17 cellular contexts compared by ENCODE assay signal in genomic region chr12:6860942-6861341, GRCh38. TPM values are rescaled to one million over a fixed set of nuclear protein-coding genes. Genes with fewer than 3 reads are reported as not detected.
DNase-seq lines count a peak whose midpoint lies in the region; ATAC-seq and TF ChIP-seq lines count a peak whose summit lies in the region.
"Had no signal": no experiment of that assay in that cellular context is flagged by ENCODE, and none has a peak within 500 bp of the region (broad histone marks: within the 10 kb centered on the region; RNA-seq: fewer than 3 reads in every experiment).

No MANE protein-coding gene starts in this region.

- peak overlapping the region; percentile 38 for H3K4me3 Mint-ChIP-seq in CD4-positive, alpha-beta T cell
- H3K4me3 Mint-ChIP-seq in T-helper 17 cell: no peak overlapping the region
- H3K4me3 Mint-ChIP-seq in glutamatergic neuron (ENCODE audit: unreplicated experiment): peak overlapping the region; percentile 26
- no peak overlapping the region for H3K4me3 Mint-ChIP-seq in naive thymus-derived CD4-positive, alpha-beta T cell
- H3K4me3 Mint-ChIP-seq: CD14-positive monocyte; CD8-positive, alpha-beta T cell; GM23338 had no signal

- H3K9me3 ChIP-seq in CD4-positive, alpha-beta T cell (ENCODE audit: control insufficient read depth, low read length): no peaks in the 10 kb centered on the region
- no peaks in the 10 kb centered on the region for H3K9me3 ChIP-seq in T-helper 17 cell (ENCODE audit: control insufficient read depth, low read length, poor library complexity, severe bottlenecking)
- no peaks in the 10 kb centered on the region for H3K9me3 ChIP-seq in adrenal gland (replicated peaks in 1 of 3)
- no peaks in the 10 kb centered on the region for H3K9me3 ChIP-seq in MG63
- no peaks in the 10 kb centered on the region for H3K9me3 ChIP-seq in naive thymus-derived CD4-positive, alpha-beta T cell (ENCODE audit: control insufficient read depth in 2 of 3, low read length in 3 of 3)
- H3K9me3 ChIP-seq: A549 had no signal

- H3K4me1 ChIP-seq in adrenal gland (replicated peaks in 1 of 2): no peaks in the 10 kb centered on the region
- H3K4me1 ChIP-seq in naive thymus-derived CD4-positive, alpha-beta T cell (ENCODE audit: control insufficient read depth in 2 of 2, insufficient read depth in 2 of 2, low read length in 2 of 2): no peaks in the 10 kb centered on the region
- H3K4me1 ChIP-seq: A549 had no signal

- H3K27me3 Mint-ChIP-seq in CD4-positive, alpha-beta T cell: no peaks in the 10 kb centered on the region
- no peaks in the 10 kb centered on the region for H3K27me3 Mint-ChIP-seq in T-helper 17 cell
- peaks cover 5% of the 10 kb centered on the region for H3K27me3 Mint-ChIP-seq in glutamatergic neuron (ENCODE audit: unreplicated experiment)
- no peaks in the 10 kb centered on the region for H3K27me3 Mint-ChIP-seq in naive thymus-derived CD4-positive, alpha-beta T cell

- TF ChIP-seq CTCF in CD4-positive, alpha-beta T cell (IDR thresholded peaks at IDR 0.05): no peak
- TF ChIP-seq CTCF in glutamatergic neuron (IDR thresholded peaks at IDR 0.05; ENCODE audit: partially characterized antibody, unreplicated experiment) (no peak), adrenal gland (IDR thresholded peaks at IDR 0.05) (no peak)

- H3K4me1 Mint-ChIP-seq in CD4-positive, alpha-beta T cell (ENCODE audit: low read depth): peaks cover 12% of the 10 kb centered on the region
- H3K4me1 Mint-ChIP-seq in T-helper 17 cell (peaks cover 3% of the 10 kb centered on the region), glutamatergic neuron (ENCODE audit: low read depth, unreplicated experiment) (no peaks in the 10 kb centered on the region)
- H3K4me1 Mint-ChIP-seq in naive thymus-derived CD4-positive, alpha-beta T cell: peaks cover 3 to 10% (median 5%) of the 10 kb centered on the region in 7 donors
- H3K4me1 Mint-ChIP-seq: CD14-positive monocyte had no signal

- H3K4me3 ChIP-seq in adrenal gland (no peak overlapping the region), MG63 (no peak overlapping the region)
- no peak overlapping the region for H3K4me3 ChIP-seq in naive thymus-derived CD4-positive, alpha-beta T cell (ENCODE audit: low read length)
- H3K4me3 ChIP-seq: A549, GM23338 had no signal

- H3K27ac Mint-ChIP-seq in CD4-positive, alpha-beta T cell: no peak overlapping the region
- peak overlapping the region; percentile 34 for H3K27ac Mint-ChIP-seq in T-helper 17 cell
- no peak overlapping the region for H3K27ac Mint-ChIP-seq in glutamatergic neuron (ENCODE audit: unreplicated experiment)
- peak overlapping the region in 1 of 9 donors; percentile 30 for H3K27ac Mint-ChIP-seq in naive thymus-derived CD4-positive, alpha-beta T cell
- H3K27ac Mint-ChIP-seq: CD8-positive, alpha-beta T cell; GM23338 had no signal

- 91 to 96% (median 95%) methylated on average over 5 to 7 of the region's 7 CpGs for WGBS in adrenal gland, 4 donors

- H3K36me3 ChIP-seq in adrenal gland (replicated peaks in 1 of 2): peaks cover 0 to 100% of the 10 kb centered on the region in 2 donors
- peaks cover 82% of the 10 kb centered on the region for H3K36me3 ChIP-seq in MG63
- H3K36me3 ChIP-seq in naive thymus-derived CD4-positive, alpha-beta T cell (ENCODE audit: control insufficient read depth in 2 of 3, insufficient read depth in 3 of 3, low read length in 3 of 3): peaks cover 34 to 91% (median 50%) of the 10 kb centered on the region in 3 experiments

- no peak overlapping the region for H3K27ac ChIP-seq in CD4-positive, alpha-beta T cell (ENCODE audit: low read depth, low read length)
- H3K27ac ChIP-seq in adrenal gland: no peak overlapping the region
- H3K27ac ChIP-seq in naive thymus-derived CD4-positive, alpha-beta T cell (ENCODE audit: low read depth, low read length): no peak overlapping the region
- H3K27ac ChIP-seq: 22Rv1, A549 had no signal

- no peak for ATAC-seq in CD4-positive, alpha-beta T cell (ENCODE audit: poor library complexity)
- no peak for ATAC-seq in T-helper 17 cell
- no peak for ATAC-seq in GM21529 (IDR thresholded peaks at IDR 0.05; ENCODE audit: unreplicated experiment)
- ATAC-seq in naive thymus-derived CD4-positive, alpha-beta T cell: no peak
- ATAC-seq: A549; CD8-positive, alpha-beta T cell; GM23338 had no signal

- no peak for TF ChIP-seq POLR2A in adrenal gland (IDR thresholded peaks at IDR 0.05)

- intact Hi-C loops in CD4-positive, alpha-beta T cell (cut with DNase I, micrococcal nuclease): no loop called here
- intact Hi-C loops in posterior vena cava (cut with DNase I): no loop called here
- intact Hi-C loops in adrenal gland (cut with DNase I): no loop called here
- intact Hi-C loops in naive thymus-derived CD4-positive, alpha-beta T cell (cut with micrococcal nuclease): no loop called here

- POLR2A ChIA-PET in CD4-positive, alpha-beta T cell (lab: Charles Lee): interaction anchor here (1.2 kb wide), 1 partner anchor 9 kb away, joined by 3 read pairs; the partner anchor contains the start of gene USP5
- POLR2A ChIA-PET in naive thymus-derived CD4-positive, alpha-beta T cell (lab: Charles Lee): interaction anchor here (0.6 to 1.2 kb wide), 4 partner anchors 8 to 74 kb away, joined by 3 to 5 read pairs (median 4); partner anchors contain the start of gene SPSB2

- peaks cover 91% of the 10 kb centered on the region for H3K36me3 Mint-ChIP-seq in CD4-positive, alpha-beta T cell (ENCODE audit: low read depth)
- H3K36me3 Mint-ChIP-seq in T-helper 17 cell (ENCODE audit: low read depth) (peaks cover 8% of the 10 kb centered on the region), glutamatergic neuron (ENCODE audit: unreplicated experiment) (peaks cover 4% of the 10 kb centered on the region)
- H3K36me3 Mint-ChIP-seq in naive thymus-derived CD4-positive, alpha-beta T cell: peaks cover 18 to 55% (median 33%) of the 10 kb centered on the region in 5 donors

- DNase-seq in CD4-positive, alpha-beta T cell: no peak
- DNase-seq in T-helper 17 cell: no peak
- no peak for DNase-seq in glutamatergic neuron
- peak; percentile 62 for DNase-seq in posterior vena cava (ENCODE audit: low spot score)
- DNase-seq in adrenal gland: no peak
- no peak for DNase-seq in MG63
- no peak for DNase-seq in naive thymus-derived CD4-positive, alpha-beta T cell
- DNase-seq: AML-193; Calu3; CD8-positive, alpha-beta T cell; DMS53; HCEC 1CT had no signal

- H3K27me3 ChIP-seq in CD4-positive, alpha-beta T cell (ENCODE audit: control insufficient read depth, insufficient read depth, low read length): no peaks in the 10 kb centered on the region
- H3K27me3 ChIP-seq in adrenal gland (no peaks in the 10 kb centered on the region), MG63 (no peaks in the 10 kb centered on the region)
- H3K27me3 ChIP-seq in naive thymus-derived CD4-positive, alpha-beta T cell (ENCODE audit: control insufficient read depth in 2 of 2, insufficient read depth in 2 of 2, low read length in 2 of 2): no peaks in the 10 kb centered on the region

- H3K9me3 Mint-ChIP-seq in CD4-positive, alpha-beta T cell: no peaks in the 10 kb centered on the region
- peaks cover 11% of the 10 kb centered on the region for H3K9me3 Mint-ChIP-seq in glutamatergic neuron (ENCODE audit: unreplicated experiment)
- H3K9me3 Mint-ChIP-seq in naive thymus-derived CD4-positive, alpha-beta T cell: no peaks in the 10 kb centered on the region
- H3K9me3 Mint-ChIP-seq: CD8-positive, alpha-beta T cell; GM23338 had no signal

- CTCF ChIA-PET in CD4-positive, alpha-beta T cell (lab: Charles Lee): interaction anchor here (1.5 kb wide), 1 partner anchor 11 kb away, joined by 4 read pairs; the partner anchor contains the start of gene SPSB2
- CTCF ChIA-PET in naive thymus-derived CD4-positive, alpha-beta T cell (lab: Charles Lee): interaction anchor here (1.2 to 2.7 kb wide), 3 partner anchors 8 to 17 kb away, joined by 3 to 14 read pairs (median 3); no protein-coding TSS in a partner anchor

RNA-seq across cellular contexts. Expression of gene TPI1, which starts 6.4 kb away (rescaled TPM):
- 10 to 100 TPM; 46.8 to 48.7 TPM for total RNA-seq in CD4-positive, alpha-beta T cell
- 100 to 1,000 TPM; 140 to 144 TPM for total RNA-seq in T-helper 17 cell
- 663 TPM for total RNA-seq in glutamatergic neuron (ENCODE audit: unreplicated experiment)
- total RNA-seq in posterior vena cava: 100 to 1,000 TPM; 303 to 366 TPM
- total RNA-seq in adrenal gland: 100 to 1,000 TPM; 555 to 929 (median 783) TPM
- 1,000 to 10,000 TPM in 1 of 3 donors, 100 to 1,000 TPM in 2; 241 to 2,322 (median 444) TPM for polyA plus RNA-seq in adrenal gland
- total RNA-seq in MG63 (2014; rRNA removed; shearing (Covaris generic); ENCODE audit: low replicate concordance): 1,500 and 1,845 TPM in 2 replicates
- total RNA-seq in naive thymus-derived CD4-positive, alpha-beta T cell: 1,000 to 10,000 TPM in 1 of 5 experiments, 100 to 1,000 TPM in 3, 10 to 100 TPM in 1; 89.7 to 1,293 (median 134) TPM
- 100 to 1,000 TPM; 330 to 435 TPM for polyA plus RNA-seq in naive thymus-derived CD4-positive, alpha-beta T cell

RNA-seq across cellular contexts. Expression of gene USP5, which starts 9.0 kb away (rescaled TPM):
- total RNA-seq in CD4-positive, alpha-beta T cell: 10 to 100 TPM; 31.8 to 33.4 TPM
- total RNA-seq in T-helper 17 cell (10 to 100 TPM; 65.7 to 76.1 TPM), glutamatergic neuron (ENCODE audit: unreplicated experiment) (141 TPM), posterior vena cava (10 to 100 TPM; 87.0 to 91.1 TPM), adrenal gland (100 to 1,000 TPM in 5 of 8 donors, 10 to 100 TPM in 3; 60.0 to 162 (median 119) TPM)
- 100 to 1,000 TPM in 1 of 3 donors, 10 to 100 TPM in 2; 30.6 to 109 (median 32.5) TPM for polyA plus RNA-seq in adrenal gland
- 104 and 143 TPM in 2 replicates for total RNA-seq in MG63 (2014; rRNA removed; shearing (Covaris generic); ENCODE audit: low replicate concordance)
- 100 to 1,000 TPM in 1 of 5 experiments, 10 to 100 TPM in 4; 58.0 to 134 (median 71.1) TPM for total RNA-seq in naive thymus-derived CD4-positive, alpha-beta T cell
- 10 to 100 TPM; 51.9 to 71.5 TPM for polyA plus RNA-seq in naive thymus-derived CD4-positive, alpha-beta T cell

RNA-seq across cellular contexts. Expression of gene CDCA3, which starts 9.9 kb away (rescaled TPM):
- total RNA-seq in CD4-positive, alpha-beta T cell: under 1 TPM; 0.80 to 0.89 TPM
- under 1 TPM; 0.65 to 0.87 TPM for total RNA-seq in T-helper 17 cell
- 5.2 TPM for total RNA-seq in glutamatergic neuron (ENCODE audit: unreplicated experiment)
- total RNA-seq in posterior vena cava: under 1 TPM; 0.46 to 0.52 TPM
- 1 to 10 TPM in 7 of 8 donors, not detected in 1; 2.6 to 4.3 (median 3.3) TPM for total RNA-seq in adrenal gland
- 1 to 10 TPM; 3.5 to 5.5 (median 5.3) TPM for polyA plus RNA-seq in adrenal gland
- total RNA-seq in MG63 (2014; rRNA removed; shearing (Covaris generic); ENCODE audit: low replicate concordance): 29.8 and 110 TPM in 2 replicates
- total RNA-seq in naive thymus-derived CD4-positive, alpha-beta T cell: 10 to 100 TPM in 1 of 5 experiments, 1 to 10 TPM in 3, under 1 TPM in 1; 0.64 to 55.6 (median 1.8) TPM
- under 1 TPM in 1 of 2 donors, not detected in 1; 0.94 TPM for polyA plus RNA-seq in naive thymus-derived CD4-positive, alpha-beta T cell

RNA-seq across cellular contexts. Expression of gene SPSB2, which starts 12.2 kb away (rescaled TPM):
- 1 to 10 TPM; 3.2 to 3.3 TPM for total RNA-seq in CD4-positive, alpha-beta T cell
- 1 to 10 TPM; 6.7 to 8.7 TPM for total RNA-seq in T-helper 17 cell
- total RNA-seq in glutamatergic neuron (ENCODE audit: unreplicated experiment): 4.3 TPM
- 1 to 10 TPM; 4.9 to 6.9 TPM for total RNA-seq in posterior vena cava
- total RNA-seq in adrenal gland: 10 to 100 TPM in 7 of 8 donors, 1 to 10 TPM in 1; 3.3 to 24.5 (median 14.9) TPM
- 10 to 100 TPM in 2 of 3 donors, 1 to 10 TPM in 1; 2.5 to 19.5 (median 19.5) TPM for polyA plus RNA-seq in adrenal gland
- total RNA-seq in MG63 (2014; rRNA removed; shearing (Covaris generic); ENCODE audit: low replicate concordance): 11.4 and 19.9 TPM in 2 replicates
- total RNA-seq in naive thymus-derived CD4-positive, alpha-beta T cell: 10 to 100 TPM in 3 of 5 experiments, 1 to 10 TPM in 2; 5.1 to 20.2 (median 11.2) TPM
- polyA plus RNA-seq in naive thymus-derived CD4-positive, alpha-beta T cell: 10 to 100 TPM; 10.8 to 14.5 TPM

RNA-seq across cellular contexts. Expression of gene GNB3, which starts 20.2 kb away (rescaled TPM):
- under 1 TPM; 0.75 to 0.85 TPM for total RNA-seq in CD4-positive, alpha-beta T cell
- under 1 TPM; 0.26 to 0.45 TPM for total RNA-seq in T-helper 17 cell
- 45.7 TPM for total RNA-seq in glutamatergic neuron (ENCODE audit: unreplicated experiment)
- 1 to 10 TPM; 3.6 to 4.0 TPM for total RNA-seq in posterior vena cava
- total RNA-seq in adrenal gland: 1 to 10 TPM in 5 of 8 donors, under 1 TPM in 2, not detected in 1; 0.70 to 2.6 (median 1.7) TPM
- polyA plus RNA-seq in adrenal gland: 10 to 100 TPM in 2 of 3 donors, 1 to 10 TPM in 1; 1.0 to 22.4 (median 11.6) TPM
- 0.43 TPM in 1 of 2 replicates, not detected in the other for total RNA-seq in MG63 (2014; rRNA removed; shearing (Covaris generic); ENCODE audit: low replicate concordance)
- 10 to 100 TPM in 2 of 5 experiments, 1 to 10 TPM in 2, under 1 TPM in 1; 0.63 to 11.8 (median 3.2) TPM for total RNA-seq in naive thymus-derived CD4-positive, alpha-beta T cell
- under 1 TPM in 1 of 2 donors, not detected in 1; 0.23 TPM for polyA plus RNA-seq in naive thymus-derived CD4-positive, alpha-beta T cell
- total RNA-seq: Calu3 had no signal
- polyA plus RNA-seq: CD14-positive monocyte had no signal

Comparison
In these comparisons a context has a peak if more than half of its experiments do, and no peak if none do; other contexts are left out.
1. H3K4me3 Mint-ChIP-seq: peak in CD4-positive, alpha-beta T cell (single experiment) and glutamatergic neuron (single experiment); none in T-helper 17 cell (single experiment) and naive thymus-derived CD4-positive, alpha-beta T cell (0 of 10).